Comparison of ENCODE assay signal across 9 cellular contexts in genomic region chr9:104992696-104993095, GRCh38.
DNase-seq lines count a peak whose midpoint lies in the region; ATAC-seq, FAIRE-seq and TF ChIP-seq lines count a peak whose summit lies in the region.
"Had no signal": no experiment of that assay in that cellular context is flagged by ENCODE, and none has a peak within 500 bp of the region (broad histone marks: within the 10 kb centered on the region; RNA-seq: fewer than 3 reads in every experiment).

No MANE protein-coding gene starts in this region.

- peak overlapping the region; percentile 98 for H3K4me3 Mint-ChIP-seq in CD4-positive, alpha-beta T cell

- DNase-seq in CD4-positive, alpha-beta T cell, result no peak
- peak; percentile 59 for DNase-seq in NCI-H2171 treated with DMSO at 0.1 percent for 48 hours (lab: John Stamatoyannopoulos, UW)
- DNase-seq in esophagus squamous epithelium (lab: John Stamatoyannopoulos, UW), result no peak
- DNase-seq in pancreas, result no peak
- no peak for DNase-seq in dermis blood vessel endothelial cell
- no peak for DNase-seq in kidney

- no peaks in the 10 kb centered on the region for H3K9me3 Mint-ChIP-seq in CD4-positive, alpha-beta T cell
- H3K9me3 Mint-ChIP-seq: activated T-helper 2 cell treated with anti-CD3 and anti-CD28 coated beads, Interferon-gamma antibody, Interleukin-2, Interleukin-4, amounts not matched to agents 10 μg/mL and 5 μg/mL and 100 μg/mL, durations not matched to agents 14 hours and 24 hours and 36 hours had no signal

- POLR2A ChIA-PET in CD4-positive, alpha-beta T cell (lab: Charles Lee), result interaction anchor here (1.8 kb wide), 1 partner anchor 135 kb away, joined by 7 read pairs; no protein-coding TSS in a partner anchor

- intact Hi-C loops in CD4-positive, alpha-beta T cell (cut with DNase I, micrococcal nuclease), result loop anchor here (5.0 to 10.0 kb wide), 6 partner anchors 52 to 425 kb away; partner anchors contain the start of gene SLC44A1 (in 1 of the 2)
- intact Hi-C loops in esophagus squamous epithelium (cut with DNase I), result no loop called here
- intact Hi-C loops in pancreas (cut with DNase I), result loop anchor here in 1 of 3 donors (10.0 kb wide), 1 partner anchor 72 kb away; no protein-coding TSS in a partner anchor
- intact Hi-C loops in kidney (cut with DNase I), result no loop called here

- H3K4me1 Mint-ChIP-seq in CD4-positive, alpha-beta T cell (ENCODE audit: low read depth), result peaks cover 41% of the 10 kb centered on the region

- no peak for TF ChIP-seq CTCF in CD4-positive, alpha-beta T cell (IDR thresholded peaks at IDR 0.05)
- no peak for TF ChIP-seq CTCF in esophagus squamous epithelium (IDR thresholded peaks at IDR 0.05)
- no peak for TF ChIP-seq CTCF in pancreas (IDR thresholded peaks at IDR 0.05)
- no peak for TF ChIP-seq CTCF in kidney (IDR thresholded peaks at IDR 0.05; ENCODE audit: borderline replicate concordance, extremely low read depth, insufficient read depth)

- no peak for ATAC-seq in CD4-positive, alpha-beta T cell (ENCODE audit: poor library complexity)
- ATAC-seq in pancreas (peak; percentile 0 to 13 (median 6)), HG02970 (IDR thresholded peaks at IDR 0.05; ENCODE audit: low FRiP score, unreplicated experiment) (no peak), HG03108 (IDR thresholded peaks at IDR 0.05; ENCODE audit: unreplicated experiment) (no peak)

- peaks cover 4% of the 10 kb centered on the region for H3K36me3 Mint-ChIP-seq in CD4-positive, alpha-beta T cell (ENCODE audit: low read depth)

- H3K27ac ChIP-seq in CD4-positive, alpha-beta T cell (ENCODE audit: low read depth, low read length), result no peak overlapping the region
- H3K27ac ChIP-seq in esophagus squamous epithelium (peak overlapping the region; percentile 83 to 95 (median 94)), pancreas (peak overlapping the region; percentile 92 to 98 (median 96)), kidney (ENCODE audit: low read depth in 2 of 2, low read length in 2 of 2) (no peak overlapping the region)

- peak overlapping the region; percentile 100 for H3K27ac Mint-ChIP-seq in CD4-positive, alpha-beta T cell
- H3K27ac Mint-ChIP-seq: activated T-helper 2 cell treated with anti-CD3 and anti-CD28 coated beads, Interferon-gamma antibody, Interleukin-2, Interleukin-4, amounts not matched to agents 10 μg/mL and 5 μg/mL and 100 μg/mL, durations not matched to agents 14 hours and 24 hours and 36 hours had no signal

- H3K36me3 ChIP-seq in esophagus squamous epithelium, result no peaks in the 10 kb centered on the region
- H3K36me3 ChIP-seq in pancreas, result no peaks in the 10 kb centered on the region
- no peaks in the 10 kb centered on the region for H3K36me3 ChIP-seq in kidney (ENCODE audit: control insufficient read depth in 1 of 2, insufficient read depth in 2 of 2, low read length in 2 of 2)

- no peak overlapping the region for H3K9ac ChIP-seq in kidney (ENCODE audit: low read length in 2 of 2)

- CTCF ChIA-PET in CD4-positive, alpha-beta T cell (lab: Charles Lee), result no interaction called here

- H3K4me3 ChIP-seq in esophagus squamous epithelium, result no peak overlapping the region
- no peak overlapping the region for H3K4me3 ChIP-seq in pancreas
- H3K4me3 ChIP-seq in kidney (ENCODE audit: low read length in 2 of 2), result no peak overlapping the region

- H3K4me1 ChIP-seq in esophagus squamous epithelium (peaks cover 30 to 44% (median 30%) of the 10 kb centered on the region in 3 donors), pancreas (peaks cover 17 to 28% (median 20%) of the 10 kb centered on the region in 3 donors), kidney (ENCODE audit: control insufficient read depth in 1 of 2, insufficient read depth in 1 of 2, low read depth in 1 of 2, low read length in 2 of 2) (peaks cover 18 to 24% of the 10 kb centered on the region in 2 donors)

- FAIRE-seq in pancreas (lab: Jason Lieb, UNC) (no peak), kidney (lab: Jason Lieb, UNC) (no peak)

- 65 to 76% methylated on average over 5 of the region's 5 CpGs for WGBS in esophagus squamous epithelium, 2 donors
- WGBS in pancreas, 2 donors, result 41 to 43% methylated on average over 5 of the region's 5 CpGs

- TF ChIP-seq POLR2A in esophagus squamous epithelium (IDR thresholded peaks at IDR 0.05), result no peak

- peaks cover 13% of the 10 kb centered on the region for H3K27me3 Mint-ChIP-seq in CD4-positive, alpha-beta T cell

- no peaks in the 10 kb centered on the region for H3K9me3 ChIP-seq in CD4-positive, alpha-beta T cell (ENCODE audit: control insufficient read depth, low read length)
- H3K9me3 ChIP-seq in esophagus squamous epithelium, result no peaks in the 10 kb centered on the region
- H3K9me3 ChIP-seq in pancreas, result no peaks in the 10 kb centered on the region
- H3K9me3 ChIP-seq in kidney (ENCODE audit: control insufficient read depth in 1 of 2, low read length in 2 of 2), result no peaks in the 10 kb centered on the region

- no peaks in the 10 kb centered on the region for H3K27me3 ChIP-seq in CD4-positive, alpha-beta T cell (ENCODE audit: control insufficient read depth, insufficient read depth, low read length)
- H3K27me3 ChIP-seq in esophagus squamous epithelium (no peaks in the 10 kb centered on the region), pancreas (no peaks in the 10 kb centered on the region)

Comparison
In these comparisons a context has a peak if more than half of its experiments do, and no peak if none do; other contexts are left out.
1. ATAC-seq: peak in pancreas (4 of 4); none in CD4-positive, alpha-beta T cell (single experiment), HG02970 (single experiment) and HG03108 (single experiment).
2. H3K27ac ChIP-seq: peak in esophagus squamous epithelium (4 of 4) and pancreas (4 of 4); none in CD4-positive, alpha-beta T cell (single experiment) and kidney (0 of 2).
3. intact Hi-C loops: an anchor here in CD4-positive, alpha-beta T cell (5.0 to 10.0 kb wide); none called in esophagus squamous epithelium and kidney.